Comparison of ENCODE assay signal across 9 cellular contexts in the genomic region with DNA sequence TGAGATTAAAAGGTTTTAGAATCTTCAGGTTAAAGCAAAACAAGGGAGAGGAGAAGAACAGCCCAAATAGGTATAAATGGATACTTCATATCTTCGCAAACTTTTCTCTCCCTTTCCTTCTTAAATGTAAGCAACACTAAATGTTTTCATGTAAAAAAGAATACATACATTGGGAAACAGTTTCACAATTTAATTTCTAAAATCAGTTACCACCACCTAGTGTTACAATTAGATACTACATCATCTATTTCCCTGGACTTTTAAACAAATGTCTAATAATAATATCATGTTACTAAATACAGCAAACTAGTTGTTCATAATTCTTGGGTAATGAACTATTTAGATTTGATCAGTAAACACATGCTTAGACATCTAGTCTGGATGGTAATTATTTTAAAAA. TPM values are rescaled to one million over a fixed set of nuclear protein-coding genes. Genes with fewer than 3 reads are reported as not detected.
DNase-seq lines count a peak whose midpoint lies in the region; ATAC-seq and TF ChIP-seq lines count a peak whose summit lies in the region.
"Had no signal": no experiment of that assay in that cellular context is flagged by ENCODE, and none has a peak within 500 bp of the region (broad histone marks: within the 10 kb centered on the region; RNA-seq: fewer than 3 reads in every experiment).

No MANE protein-coding gene starts in this region.

- H2AFZ ChIP-seq in PC-9 = no peak overlapping the region

- ATAC-seq in heart left ventricle = no peak
- ATAC-seq in HG02642 (IDR thresholded peaks at IDR 0.05; ENCODE audit: poor library complexity, unreplicated experiment) = no peak

- no peak overlapping the region for H3K4me3 Mint-ChIP-seq in type B pancreatic cell
- H3K4me3 Mint-ChIP-seq: naive B cell had no signal

- H3K79me2 ChIP-seq in PC-9 (ENCODE audit: low read depth) = no peaks in the 10 kb centered on the region

- H3K9me3 Mint-ChIP-seq in type B pancreatic cell = no peaks in the 10 kb centered on the region
- H3K9me3 Mint-ChIP-seq: naive B cell had no signal

- H3K4me2 ChIP-seq in PC-9 = no peak overlapping the region

- no peaks in the 10 kb centered on the region for H3F3A ChIP-seq in PC-9 (ENCODE audit: insufficient read depth, low read depth)

- H3K9me2 ChIP-seq in PC-9 (ENCODE audit: insufficient read depth) = no peaks in the 10 kb centered on the region

- H3K27me3 ChIP-seq in heart left ventricle (no peaks in the 10 kb centered on the region), PC-9 (ENCODE audit: insufficient read depth, low read depth) (no peaks in the 10 kb centered on the region)

- H3K27ac ChIP-seq in heart left ventricle = no peak overlapping the region
- H3K27ac ChIP-seq in PC-9 = no peak overlapping the region

- intact Hi-C loops in heart left ventricle (cut with DNase I) (loop anchor here (2.0 to 10.0 kb wide), 11 partner anchors 82 to 392 kb away; no protein-coding TSS in a partner anchor), cardiac septum (cut with DNase I) (loop anchor here (2.0 to 5.0 kb wide), 2 partner anchors 106 to 392 kb away; partner anchors contain the start of gene ITGA8), PC-9 (cut with micrococcal nuclease; ENCODE audit: unreplicated experiment) (loop anchor here (5.0 kb wide), 1 partner anchor 392 kb away; no protein-coding TSS in a partner anchor), lower leg skin (cut with DNase I; ENCODE audit: low total_unique reads) (no loop called here)

- H3K36me3 Mint-ChIP-seq in type B pancreatic cell = peaks cover 26% of the 10 kb centered on the region

- H3K9me3 ChIP-seq in heart left ventricle (no peaks in the 10 kb centered on the region), PC-9 (ENCODE audit: insufficient read depth, low read depth) (no peaks in the 10 kb centered on the region)

- POLR2A ChIA-PET in PC-9 (lab: Charles Lee; ENCODE audit: unreplicated experiment) = no interaction called here

- H3K4me1 ChIP-seq in heart left ventricle = peaks cover 0 to 9% (median 0%) of the 10 kb centered on the region in 12 donors
- H3K4me1 ChIP-seq in PC-9 (replicated peaks; ENCODE audit: insufficient read depth) = no peaks in the 10 kb centered on the region

- CTCF ChIA-PET in PC-9 (lab: Charles Lee) = no interaction called here

- H3K27ac Mint-ChIP-seq in type B pancreatic cell = no peak overlapping the region
- H3K27ac Mint-ChIP-seq: naive B cell had no signal

- TF ChIP-seq CTCF in heart left ventricle (IDR thresholded peaks at IDR 0.05) (peak; percentile 31 to 72 (median 53)), PC-9 (conservative IDR thresholded peaks at IDR 0.05) (peak; percentile 64), fibroblast of villous mesenchyme (IDR thresholded peaks at IDR 0.05; ENCODE audit: insufficient read depth, low read depth, low read length) (peak; percentile 40), type B pancreatic cell (conservative IDR thresholded peaks at IDR 0.05) (peak; percentile 77), lower leg skin (IDR thresholded peaks at IDR 0.05) (no peak)

- DNase-seq in heart left ventricle (no peak), cardiac septum (ENCODE audit: low spot score) (no peak), PC-9 (no peak), fibroblast of villous mesenchyme (ENCODE audit: low read depth) (peak; percentile 35), type B pancreatic cell (ENCODE audit: extremely low spot score, unreplicated experiment) (no peak), lower leg skin (ENCODE audit: low spot score in 2 of 2) (no peak)
- DNase-seq in NK-92 treated with Interleukin-12 subunit alpha and Interleukin-12 subunit beta, amount 100 ng/mL, for 24 hours (lab: John Stamatoyannopoulos, UW) = no peak
- DNase-seq: naive B cell had no signal

- no peak overlapping the region for H3K4me3 ChIP-seq in heart left ventricle
- no peak overlapping the region for H3K4me3 ChIP-seq in PC-9
- H3K4me3 ChIP-seq in fibroblast of villous mesenchyme (ENCODE audit: low read depth, low read length) = no peak overlapping the region
- no peak overlapping the region for H3K4me3 ChIP-seq in lower leg skin (ENCODE audit: low read depth, poor library complexity, severe bottlenecking)

- no peaks in the 10 kb centered on the region for H4K20me1 ChIP-seq in PC-9 (ENCODE audit: insufficient read depth)

- TF ChIP-seq POLR2A in heart left ventricle (IDR thresholded peaks at IDR 0.05) (no peak), lower leg skin (IDR thresholded peaks at IDR 0.05) (no peak)

- no TSS peak for BruUV-seq in PC-9 (replicated peaks; lab: Mats Ljungman, UMichigan)

- H3K27me3 Mint-ChIP-seq in type B pancreatic cell = no peaks in the 10 kb centered on the region
- H3K27me3 Mint-ChIP-seq: naive B cell had no signal

- no peaks in the 10 kb centered on the region for H3K4me1 Mint-ChIP-seq in type B pancreatic cell (ENCODE audit: unreplicated experiment)

- 75 to 88% (median 77%) methylated on average over 1 of the region's 1 CpG for WGBS in heart left ventricle, 4 donors
- 66 to 88% methylated on average over 1 of the region's 1 CpG for WGBS in lower leg skin, 2 donors

- H3K36me3 ChIP-seq in heart left ventricle (peaks cover 0 to 83% (median 63%) of the 10 kb centered on the region in 9 donors), PC-9 (ENCODE audit: low read depth) (no peaks in the 10 kb centered on the region)

RNA-seq across cellular contexts. Expression of gene MINDY3, which starts 35.8 kb away (rescaled TPM):
- total RNA-seq in heart left ventricle = 10 to 100 TPM in 8 of 9 donors, 1 to 10 TPM in 1; 7.6 to 31.0 (median 21.1) TPM
- 10 to 100 TPM in 1 of 2 donors, 1 to 10 TPM in 1; 8.1 to 16.3 TPM for polyA plus RNA-seq in heart left ventricle
- 26.3 TPM for total RNA-seq in cardiac septum
- total RNA-seq in PC-9 (2021) = 10.8 and 11.0 TPM in 2 replicates
- total RNA-seq in fibroblast of villous mesenchyme = 29.6 and 39.7 TPM in 2 replicates
- 26.3 and 27.0 TPM in 2 replicates for total RNA-seq in type B pancreatic cell (ENCODE audit: low replicate concordance)
- total RNA-seq in lower leg skin = 10 to 100 TPM; 14.6 to 23.5 (median 21.3) TPM

Comparison
In these comparisons a context has a peak if more than half of its experiments do, and no peak if none do; other contexts are left out.
1. CTCF ChIP-seq: peak in heart left ventricle (12 of 12), PC-9 (single experiment), fibroblast of villous mesenchyme (single experiment) and type B pancreatic cell (single experiment); none in lower leg skin (0 of 3).